ENCODE assay signal across 1 cellular context in the genomic region with DNA sequence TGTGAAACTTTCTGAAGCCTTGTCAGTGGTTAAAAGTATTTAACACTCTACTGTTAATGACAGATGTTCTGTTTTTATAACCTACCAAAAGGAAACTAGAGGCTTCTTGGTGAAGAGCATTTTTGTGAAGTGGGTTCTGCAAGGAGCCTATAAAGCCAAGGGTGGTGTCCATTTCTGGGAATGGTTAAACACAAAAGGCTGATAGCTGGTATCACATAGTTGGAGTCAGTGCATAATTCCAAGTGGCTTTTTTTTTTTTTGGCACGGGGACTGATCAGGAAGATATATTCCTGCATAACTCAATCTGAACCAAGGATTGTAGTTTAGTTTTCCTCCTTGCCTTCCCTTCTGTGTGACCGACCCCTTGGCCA.
TF ChIP-seq lines count a peak whose summit lies in the region.

No MANE protein-coding gene starts in this region.

TF ChIP-seq in SK-N-SH treated with all-trans-retinoic acid at 6 μM for 48 hours, 23 proteins besides CTCF, POLR2A, EP300 and RAD21 (continued from another document):
- TF ChIP-seq ESRRG (CRISPR knock-in tag; IDR thresholded peaks at IDR 0.05) = no peak
- no peak for TF ChIP-seq PPARA (CRISPR knock-in tag; IDR thresholded peaks at IDR 0.05; ENCODE audit: borderline replicate concordance)
- no peak for TF ChIP-seq PATZ1 (CRISPR knock-in tag; IDR thresholded peaks at IDR 0.05; ENCODE audit: borderline replicate concordance)
- no peak for TF ChIP-seq ARNTL (CRISPR knock-in tag; IDR thresholded peaks at IDR 0.05; ENCODE audit: borderline replicate concordance, low read depth)
